Comparison of ENCODE assay signal across 7 cellular contexts in genomic region chr13:21296991-21297390, GRCh38.
A peak's percentile ranks its signal among the peaks of the same experiment; 100 is the strongest.
DNase-seq lines count a peak whose midpoint lies in the region; ATAC-seq and TF ChIP-seq lines count a peak whose summit lies in the region.
"Not testable (repeated sequence)": the region's sequence is repeated elsewhere in the genome, so short reads cannot be mapped to it uniquely, and the experiment has no call there.

No MANE protein-coding gene starts in this region.

- H3K4me3 Mint-ChIP-seq in activated B cell treated with CpG ODN at 0.5 μM for 24 hours = peak overlapping the region; percentile 89
- H3K4me3 Mint-ChIP-seq in immature natural killer cell = peak overlapping the region; percentile 5 to 89 (median 85)

- CTCF ChIA-PET in activated B cell treated with CpG ODN at 0.5 μM for 24 hours (lab: Charles Lee) = interaction anchor here (0.9 to 2.7 kb wide), 9 partner anchors 120 to 307 kb away, joined by 3 to 42 read pairs (median 3); partner anchors contain the start of genes MICU2, MRPL57, SKA3 and ZDHHC20

- H3K27ac Mint-ChIP-seq in activated B cell treated with CpG ODN at 0.5 μM for 24 hours (peak overlapping the region; percentile 77), immature natural killer cell (peak overlapping the region; percentile 60 to 91 (median 86))

- peak; percentile 23 for ATAC-seq in HG03135 (IDR thresholded peaks at IDR 0.05; ENCODE audit: unreplicated experiment)
- ATAC-seq in activated B cell treated with CpG ODN at 0.5 μM for 24 hours (ENCODE audit: low read depth) = not testable (repeated sequence)

- TF ChIP-seq CTCF in GM12875 (IDR thresholded peaks at IDR 0.05; ENCODE audit: borderline replicate concordance, insufficient read depth, low read depth, low read length) (peak; percentile 56; the same call in 1 of the 2 replicates), retinal pigment epithelial cell (conservative IDR thresholded peaks at IDR 0.05; ENCODE audit: low read depth, low read length) (peak; percentile 52)
- not testable (repeated sequence) for TF ChIP-seq CTCF in activated B cell treated with CpG ODN at 0.5 μM for 24 hours (IDR thresholded peaks at IDR 0.05)

- not testable (repeated sequence) for H3K9me3 Mint-ChIP-seq in activated B cell treated with CpG ODN at 0.5 μM for 24 hours, immature natural killer cell

- POLR2A ChIA-PET in activated B cell treated with CpG ODN at 0.5 μM for 24 hours (lab: Charles Lee) = interaction anchor here (0.8 to 2.1 kb wide), 4 partner anchors 121 to 307 kb away, joined by 3 to 15 read pairs (median 8); partner anchors contain the start of genes MICU2, MRPL57, SKA3 and ZDHHC20

- peaks cover 18% of the 10 kb centered on the region for H3K4me1 Mint-ChIP-seq in activated B cell treated with CpG ODN at 0.5 μM for 24 hours
- H3K4me1 Mint-ChIP-seq in immature natural killer cell = peaks cover 18 to 26% of the 10 kb centered on the region in 2 donors

- H3K4me3 ChIP-seq in GM12875 (ENCODE audit: low read depth, low read length); retinal pigment epithelial cell (ENCODE audit: low read length): not testable (repeated sequence)

- peak; percentile 52 for DNase-seq in NCI-H510A (lab: John Stamatoyannopoulos, UW)
- DNase-seq in activated B cell treated with CpG ODN at 0.5 μM for 24 hours; retinal pigment epithelial cell (ENCODE audit: low read depth): not testable (repeated sequence)
- peak; percentile 4 for DNase-seq in central memory CD4-positive, alpha-beta T cell
- peak; percentile 11 to 27 (median 11) for DNase-seq in immature natural killer cell

- H3K36me3 Mint-ChIP-seq in activated B cell treated with CpG ODN at 0.5 μM for 24 hours (ENCODE audit: low read depth); immature natural killer cell: not testable (repeated sequence)

- intact Hi-C loops in activated B cell treated with CpG ODN at 0.5 μM for 24 hours (cut with micrococcal nuclease) = loop anchor here (1.0 to 10.0 kb wide), 7 partner anchors 180 to 1432 kb away; partner anchors contain the start of genes EEF1AKMT1, FGF9, IFT88 and IL17D

- not testable (repeated sequence) for H3K27me3 Mint-ChIP-seq in activated B cell treated with CpG ODN at 0.5 μM for 24 hours; immature natural killer cell (ENCODE audit: low read depth in 3 of 3)
